Comparison of ENCODE assay signal across 15 cellular contexts in genomic region chr3:123394391-123395022, GRCh38. TPM values are rescaled to one million over a fixed set of nuclear protein-coding genes. Genes with fewer than 3 reads are reported as not detected.
"Had no signal": no experiment of that assay in that cellular context is flagged by ENCODE, and none has a peak within 500 bp of the region (broad histone marks: within the 10 kb centered on the region; RNA-seq: fewer than 3 reads in every experiment).

No MANE protein-coding gene starts in this region.

- H3K27ac ChIP-seq: neutrophil had no signal

- FAIRE-seq: astrocyte had no signal

- H3K4me3 ChIP-seq: coronary artery, lung had no signal

- H3K9me3 ChIP-seq: neutrophil had no signal

- ATAC-seq: activated CD8-positive, alpha-beta T cell treated with anti-CD3 and anti-CD28 coated beads, Interleukin-2, amount 10 ng/mL, durations not matched to agents 7 days and 5 days; naive thymus-derived CD4-positive, alpha-beta T cell; SK-N-SH treated with all-trans-retinoic acid at 6 μM for 48 hours; WTC11 had no signal

- H3K36me3 ChIP-seq: neutrophil had no signal

- DNase-seq: activated CD4-positive, alpha-beta T cell treated with anti-CD3 and anti-CD28 coated beads for 48 hours; activated CD8-positive, alpha-beta memory T cell treated with anti-CD3 and anti-CD28 coated beads, Interleukin-2, amount 50 U/mL, for 48 hours; activated CD8-positive, alpha-beta T cell treated with anti-CD3 and anti-CD28 coated beads, Interleukin-2, amount 10 ng/mL, durations not matched to agents 7 days and 5 days; effector CD8-positive, alpha-beta T cell; hippocampal formation; kidney glomerular epithelial cell; naive thymus-derived CD4-positive, alpha-beta T cell; stimulated activated CD4-positive, alpha-beta T cell treated with anti-CD3 and anti-CD28 coated beads, Interleukin-4, amount 100 ng/mL, for 24 hours had no signal

RNA-seq across cellular contexts. Expression of gene ADCY5, which starts 54.4 kb away (rescaled TPM):
- total RNA-seq: activated CD8-positive, alpha-beta T cell treated with anti-CD3 and anti-CD28 coated beads, Interleukin-2, amount 10 ng/mL, durations not matched to agents 7 days and 5 days; naive thymus-derived CD4-positive, alpha-beta T cell; T-helper 1 cell treated with Interleukin-12 subunit alpha and Interleukin-12 subunit beta and Interleukin-4 antibody, amounts not matched to agents 30 ng/mL and 1 ng/mL, for 36 hours had no signal
